8 cellular contexts compared by ENCODE assay signal in genomic region chr1:211257831-211258225, GRCh38. TPM values are rescaled to one million over a fixed set of nuclear protein-coding genes. Genes with fewer than 3 reads are reported as not detected.
DNase-seq lines count a peak whose midpoint lies in the region; ATAC-seq and TF ChIP-seq lines count a peak whose summit lies in the region.

No MANE protein-coding gene starts in this region.

- TF ChIP-seq CTCF in fibroblast of mammary gland (conservative IDR thresholded peaks at IDR 0.05; ENCODE audit: control insufficient read depth, insufficient read depth, low read depth, low read length) (no peak), progenitor cell of endocrine pancreas (IDR thresholded peaks at IDR 0.05; ENCODE audit: unreplicated experiment) (no peak)

- peak overlapping the region; percentile 97 for H3K27ac Mint-ChIP-seq in progenitor cell of endocrine pancreas

- no peaks in the 10 kb centered on the region for H3K27me3 Mint-ChIP-seq in progenitor cell of endocrine pancreas

- H3K27ac ChIP-seq in SK-N-MC, result peak overlapping the region; percentile 99

- H3K4me1 ChIP-seq in ES-I3 (ENCODE audit: insufficient read depth, low read length), result no peaks in the 10 kb centered on the region

- no peaks in the 10 kb centered on the region for H3K9me3 Mint-ChIP-seq in progenitor cell of endocrine pancreas (ENCODE audit: low read depth)

- H3K9ac ChIP-seq in ES-I3 (ENCODE audit: low read depth, low read length) (peak overlapping the region; percentile 97), SK-N-MC (ENCODE audit: insufficient read length) (peak overlapping the region; percentile 98)

- H3K9me3 ChIP-seq in ES-I3 (ENCODE audit: control insufficient read depth, insufficient read depth, low read length), result no peaks in the 10 kb centered on the region
- H3K9me3 ChIP-seq in SK-N-MC (ENCODE audit: low read depth, low read length), result no peaks in the 10 kb centered on the region

- H3K36me3 Mint-ChIP-seq in progenitor cell of endocrine pancreas (ENCODE audit: insufficient read depth), result peaks cover 4% of the 10 kb centered on the region

- peak overlapping the region; percentile 88 for H3K4me3 Mint-ChIP-seq in progenitor cell of endocrine pancreas (ENCODE audit: low read depth)

- ATAC-seq in HG03095 (IDR thresholded peaks at IDR 0.05; ENCODE audit: unreplicated experiment) (no peak), GM19324 (IDR thresholded peaks at IDR 0.05; ENCODE audit: low FRiP score, unreplicated experiment) (no peak)

- peak overlapping the region; percentile 98 for H3K4me3 ChIP-seq in SK-N-MC
- H3K4me3 ChIP-seq in fibroblast of mammary gland (ENCODE audit: control insufficient read depth, low read depth, low read length), result peak overlapping the region; percentile 41

- H3K36me3 ChIP-seq in ES-I3 (ENCODE audit: insufficient read depth, low read length) (no peaks in the 10 kb centered on the region), SK-N-MC (ENCODE audit: insufficient read depth, low read length) (peaks cover 4% of the 10 kb centered on the region)

- DNase-seq in SK-N-MC (ENCODE audit: low read depth, low spot score) (no peak), fibroblast of mammary gland (ENCODE audit: low read depth) (no peak), progenitor cell of endocrine pancreas (ENCODE audit: low spot score, unreplicated experiment) (no peak), COLO668 (lab: John Stamatoyannopoulos, UW; ENCODE audit: unreplicated experiment) (no peak), NCI-H2107 treated with DMSO at 0.1 percent for 48 hours (lab: John Stamatoyannopoulos, UW; ENCODE audit: unreplicated experiment) (no peak)

- peaks cover 21% of the 10 kb centered on the region for H3K4me1 Mint-ChIP-seq in progenitor cell of endocrine pancreas (ENCODE audit: low read depth)

RNA-seq across cellular contexts. Expression of gene RCOR3, which starts 1.3 kb away (rescaled TPM):
- 63.0 and 64.5 TPM in 2 replicates for total RNA-seq in progenitor cell of endocrine pancreas
